ENCODE assay signal across 12 cellular contexts in genomic region chr17:7443499-7444485, GRCh38. TPM values are rescaled to one million over a fixed set of nuclear protein-coding genes. Genes with fewer than 3 reads are reported as not detected.
DNase-seq lines count a peak whose midpoint lies in the region; ATAC-seq and TF ChIP-seq lines count a peak whose summit lies in the region.
"Had no signal": no experiment of that assay in that cellular context is flagged by ENCODE, and none has a peak within 500 bp of the region (broad histone marks: within the 10 kb centered on the region; RNA-seq: fewer than 3 reads in every experiment).

No MANE protein-coding gene starts in this region.

- H3K27ac Mint-ChIP-seq in GM23338 = no peak overlapping the region

- H3K23ac ChIP-seq in trophoblast cell (ENCODE audit: low read length) = no peak overlapping the region

- peaks cover 38% of the 10 kb centered on the region for H3K4me1 Mint-ChIP-seq in GM23338

- H2BK12ac ChIP-seq in trophoblast cell (ENCODE audit: low read length) = no peak overlapping the region

- peak overlapping the region; percentile 90; the same call in 1 of the 2 replicates for H3K4me3 ChIP-seq in GM23338
- no peak overlapping the region for H3K4me3 ChIP-seq in RWPE2 (ENCODE audit: severe bottlenecking)
- H3K4me3 ChIP-seq in esophagus squamous epithelium = no peak overlapping the region
- no peak overlapping the region for H3K4me3 ChIP-seq in trophoblast cell (ENCODE audit: low read depth, low read length)
- no peak overlapping the region for H3K4me3 ChIP-seq in Karpas-422 (ENCODE audit: low read length)
- H3K4me3 ChIP-seq: hepatocyte, testis had no signal

- H3K4me1 ChIP-seq in GM23338 (ENCODE audit: insufficient read depth) = peaks cover 44% of the 10 kb centered on the region
- H3K4me1 ChIP-seq in RWPE2 (ENCODE audit: insufficient read depth, poor library complexity, severe bottlenecking) = peaks cover 19% of the 10 kb centered on the region
- H3K4me1 ChIP-seq in esophagus squamous epithelium = peaks cover 35 to 66% (median 45%) of the 10 kb centered on the region in 3 donors
- H3K4me1 ChIP-seq in trophoblast cell (ENCODE audit: control insufficient read depth in 1 of 2, insufficient read depth in 2 of 2, low read length in 2 of 2) = peaks cover 8 to 18% of the 10 kb centered on the region in 2 experiments
- peaks cover 22% of the 10 kb centered on the region for H3K4me1 ChIP-seq in Karpas-422 (ENCODE audit: low read length)

- H4K12ac ChIP-seq in trophoblast cell (ENCODE audit: low read depth, low read length) = no peak overlapping the region

- H3K79me2 ChIP-seq in GM23338 (replicated peaks; ENCODE audit: insufficient read depth) = no peaks in the 10 kb centered on the region
- H3K79me2 ChIP-seq in trophoblast cell (ENCODE audit: control insufficient read depth, insufficient read depth, low read length, poor library complexity) = peaks cover 2% of the 10 kb centered on the region
- no peaks in the 10 kb centered on the region for H3K79me2 ChIP-seq in Karpas-422 (ENCODE audit: low read length)
- H3K79me2 ChIP-seq: hepatocyte had no signal

- no peak overlapping the region for H3K4ac ChIP-seq in trophoblast cell (ENCODE audit: low read depth, low read length)

- ATAC-seq in GM23338 = no peak
- ATAC-seq in RWPE2 (ENCODE audit: low read depth) = peak; percentile 32
- no peak for ATAC-seq in GM21367 (IDR thresholded peaks at IDR 0.05; ENCODE audit: unreplicated experiment)
- no peak for ATAC-seq in sciatic nerve

- H3K18ac ChIP-seq in trophoblast cell (ENCODE audit: low read length) = no peak overlapping the region

- H3K27ac ChIP-seq in GM23338 (ENCODE audit: low read depth) = no peak overlapping the region
- H3K27ac ChIP-seq in RWPE2 (ENCODE audit: poor library complexity, severe bottlenecking) = peak overlapping the region; percentile 87
- peak overlapping the region; percentile 39 to 80 (median 57) for H3K27ac ChIP-seq in esophagus squamous epithelium
- H3K27ac ChIP-seq in trophoblast cell (ENCODE audit: low read depth, low read length) = no peak overlapping the region
- no peak overlapping the region for H3K27ac ChIP-seq in Karpas-422 (ENCODE audit: low read length)
- H3K27ac ChIP-seq: hepatocyte, testis had no signal

- H3K27me3 Mint-ChIP-seq in GM23338 (ENCODE audit: insufficient read depth, low read depth, poor library complexity) = peaks cover 48% of the 10 kb centered on the region

- H2AK5ac ChIP-seq in trophoblast cell (ENCODE audit: low read length) = peak overlapping the region; percentile 19

- H2AFZ ChIP-seq in GM23338 = no peak overlapping the region
- no peak overlapping the region for H2AFZ ChIP-seq in trophoblast cell (ENCODE audit: insufficient read depth, low read length, poor library complexity)
- H2AFZ ChIP-seq in Karpas-422 (ENCODE audit: low read length) = no peak overlapping the region
- H2AFZ ChIP-seq: hepatocyte had no signal

- no peak overlapping the region for H3K9ac ChIP-seq in trophoblast cell (ENCODE audit: low read length)
- no peak overlapping the region for H3K9ac ChIP-seq in Karpas-422 (ENCODE audit: low read length)

- H3K36me3 ChIP-seq in GM23338 (ENCODE audit: insufficient read depth) (no peaks in the 10 kb centered on the region), RWPE2 (ENCODE audit: low read depth) (no peaks in the 10 kb centered on the region), esophagus squamous epithelium (no peaks in the 10 kb centered on the region), trophoblast cell (ENCODE audit: control insufficient read depth in 1 of 2, insufficient read depth in 2 of 2, low read length in 2 of 2) (no peaks in the 10 kb centered on the region), Karpas-422 (ENCODE audit: insufficient read depth, low read length) (no peaks in the 10 kb centered on the region)

- peak overlapping the region; percentile 16 for H4K91ac ChIP-seq in trophoblast cell (ENCODE audit: low read depth, low read length)

- H4K20me1 ChIP-seq in GM23338 (replicated peaks; ENCODE audit: insufficient read depth) (peaks cover 3% of the 10 kb centered on the region; the same call in 1 of the 2 replicates), Karpas-422 (ENCODE audit: insufficient read depth, low read depth, low read length) (no peaks in the 10 kb centered on the region)

- no peak overlapping the region for H4K8ac ChIP-seq in trophoblast cell (ENCODE audit: low read depth, low read length)

- H3K14ac ChIP-seq in trophoblast cell (ENCODE audit: low read length) = no peak overlapping the region

- H3K9me3 ChIP-seq in RWPE2 (ENCODE audit: severe bottlenecking) (no peaks in the 10 kb centered on the region), esophagus squamous epithelium (no peaks in the 10 kb centered on the region), trophoblast cell (ENCODE audit: insufficient read depth, low read depth, low read length) (peaks cover 2% of the 10 kb centered on the region), Karpas-422 (ENCODE audit: low read length) (no peaks in the 10 kb centered on the region)
- H3K9me3 ChIP-seq: testis had no signal

- H3K9me2 ChIP-seq in GM23338 (ENCODE audit: insufficient read depth) (no peaks in the 10 kb centered on the region), Karpas-422 (replicated peaks; ENCODE audit: insufficient read depth, low read length) (no peaks in the 10 kb centered on the region)

- no peak overlapping the region for H2BK5ac ChIP-seq in trophoblast cell (ENCODE audit: low read depth, low read length, poor library complexity)

- H3K79me1 ChIP-seq in trophoblast cell (ENCODE audit: low read length) = peaks cover 9% of the 10 kb centered on the region

- no peaks in the 10 kb centered on the region; the same call in 2 of the 3 replicates for H3K9me3 Mint-ChIP-seq in GM23338

- TF ChIP-seq CTCF in GM23338 (conservative IDR thresholded peaks at IDR 0.05; ENCODE audit: low read depth in 2 of 2) = no peak
- no peak for TF ChIP-seq CTCF in RWPE2 (IDR thresholded peaks at IDR 0.05; ENCODE audit: poor library complexity, severe bottlenecking)
- no peak for TF ChIP-seq CTCF in esophagus squamous epithelium (IDR thresholded peaks at IDR 0.05)

- peaks cover 5% of the 10 kb centered on the region; the same call in 2 of the 3 replicates for H3K36me3 Mint-ChIP-seq in GM23338 (ENCODE audit: low read depth)

- TF ChIP-seq POLR2A in esophagus squamous epithelium (IDR thresholded peaks at IDR 0.05) = no peak

- 54 to 76% methylated on average over 7 of the region's 7 CpGs for WGBS in esophagus squamous epithelium, 2 donors
- WGBS in trophoblast cell (ENCODE audit: extremely low coverage, insufficient coverage, insufficient read length) = no CpG with 5 or more reads among the region's 7 CpGs

- H2BK120ac ChIP-seq in trophoblast cell (ENCODE audit: insufficient read depth, low read length, poor library complexity) = no peak overlapping the region

- intact Hi-C loops in esophagus squamous epithelium (cut with DNase I) = loop anchor here (5.0 kb wide), 1 partner anchor 34 kb away; the partner anchor contains the start of gene ZBTB4
- intact Hi-C loops in sciatic nerve (cut with DNase I) = no loop called here

- peaks cover 39% of the 10 kb centered on the region for H3F3A ChIP-seq in GM23338 (replicated peaks; ENCODE audit: low read depth)

- DNase-seq in GM23338 (ENCODE audit: low spot score) = no peak
- no peak for DNase-seq in RWPE2 (ENCODE audit: low spot score)
- no peak for DNase-seq in esophagus squamous epithelium (lab: John Stamatoyannopoulos, UW)
- DNase-seq in trophoblast cell = no peak
- no peak for DNase-seq in Karpas-422
- no peak for DNase-seq in sciatic nerve (ENCODE audit: low spot score)
- DNase-seq in GM19240 (ENCODE audit: insufficient read length, low spot score) = no peak
- DNase-seq: Kasumi-1, testis had no signal

- H3K4me2 ChIP-seq in GM23338 (peak overlapping the region; percentile 99), trophoblast cell (ENCODE audit: low read length) (no peak overlapping the region), Karpas-422 (ENCODE audit: low read depth, low read length, poor library complexity, severe bottlenecking) (no peak overlapping the region)

- H3K27me3 ChIP-seq in GM23338 (ENCODE audit: insufficient read depth) = peaks cover 49% of the 10 kb centered on the region
- no peaks in the 10 kb centered on the region for H3K27me3 ChIP-seq in RWPE2 (ENCODE audit: insufficient read depth, poor library complexity, severe bottlenecking)
- peaks cover 0 to 68% (median 8%) of the 10 kb centered on the region in 4 donors for H3K27me3 ChIP-seq in esophagus squamous epithelium
- peaks cover 11% of the 10 kb centered on the region for H3K27me3 ChIP-seq in trophoblast cell (ENCODE audit: insufficient read depth, low read length)
- no peaks in the 10 kb centered on the region for H3K27me3 ChIP-seq in Karpas-422 (ENCODE audit: low read length)
- H3K27me3 ChIP-seq: testis had no signal

- H3K4me3 Mint-ChIP-seq in GM23338 = peak overlapping the region; percentile 91; the same call in 2 of the 3 replicates

RNA-seq across cellular contexts. Expression of gene CHRNB1, which starts 1.1 kb away (rescaled TPM):
- 11.2 and 12.0 TPM in 2 replicates for total RNA-seq in GM23338 (2014; rRNA removed; shearing (Covaris generic))
- polyA plus RNA-seq in GM23338 (2016; fragmentation: Nextera tagmentation; extraction: Ambion mirVana) = 10.0 and 11.1 TPM in 2 replicates
- total RNA-seq in esophagus squamous epithelium (1 to 10 TPM; 2.4 to 7.2 (median 4.6) TPM), sciatic nerve (6.3 TPM)
- polyA plus RNA-seq in trophoblast cell (2013) = 12.8 and 13.9 TPM in 2 replicates
- 3.6 and 6.6 TPM in 2 replicates for total RNA-seq in Karpas-422 (2014; rRNA removed; shearing (Covaris generic); ENCODE audit: low replicate concordance)

RNA-seq across cellular contexts. Expression of gene FGF11, which starts 4.5 kb away (rescaled TPM):
- total RNA-seq in GM23338 (2014; rRNA removed; shearing (Covaris generic)) = 16.6 TPM in 2 replicates
- 11.1 and 13.3 TPM in 2 replicates for polyA plus RNA-seq in GM23338 (2016; fragmentation: Nextera tagmentation; extraction: Ambion mirVana)
- total RNA-seq in esophagus squamous epithelium (10 to 100 TPM in 1 of 4 donors, 1 to 10 TPM in 3; 2.7 to 18.1 (median 6.1) TPM), sciatic nerve (3.8 TPM)
- 6.4 and 6.9 TPM in 2 replicates for polyA plus RNA-seq in trophoblast cell (2013)
- 0.32 and 0.67 TPM in 2 replicates for total RNA-seq in Karpas-422 (2014; rRNA removed; shearing (Covaris generic); ENCODE audit: low replicate concordance)

RNA-seq across cellular contexts. Expression of gene TMEM102, which starts 8.6 kb away (rescaled TPM):
- total RNA-seq in GM23338 (2014; rRNA removed; shearing (Covaris generic)) = 15.1 and 23.2 TPM in 2 replicates
- polyA plus RNA-seq in GM23338 (2016; fragmentation: Nextera tagmentation; extraction: Ambion mirVana) = 6.1 and 6.4 TPM in 2 replicates
- 10 to 100 TPM; 12.2 to 20.8 (median 16.9) TPM for total RNA-seq in esophagus squamous epithelium
- 7.9 and 8.7 TPM in 2 replicates for polyA plus RNA-seq in trophoblast cell (2013)
- total RNA-seq in Karpas-422 (2014; rRNA removed; shearing (Covaris generic); ENCODE audit: low replicate concordance) = 3.0 and 9.9 TPM in 2 replicates
- 3.0 TPM for total RNA-seq in sciatic nerve

RNA-seq across cellular contexts. Expression of gene SPEM3, which starts 15.1 kb away (rescaled TPM):
- total RNA-seq in GM23338 (2014; rRNA removed; shearing (Covaris generic)) = not detected in 2 replicates
- polyA plus RNA-seq in GM23338 (2016; fragmentation: Nextera tagmentation; extraction: Ambion mirVana) = not detected in 2 replicates
- total RNA-seq in esophagus squamous epithelium (not detected), sciatic nerve (not detected)
- polyA plus RNA-seq in trophoblast cell (2013) = not detected in 2 replicates
- not detected in 2 replicates for total RNA-seq in Karpas-422 (2014; rRNA removed; shearing (Covaris generic); ENCODE audit: low replicate concordance)
- total RNA-seq: hepatocyte, lower leg skin had no signal
- polyA plus RNA-seq: hepatocyte had no signal

RNA-seq across cellular contexts. Expression of gene SPEM2, which starts 18.4 kb away (rescaled TPM):
- total RNA-seq in GM23338 (2014; rRNA removed; shearing (Covaris generic)) = not detected in 2 replicates
- polyA plus RNA-seq in GM23338 (2016; fragmentation: Nextera tagmentation; extraction: Ambion mirVana) = not detected in 2 replicates
- total RNA-seq in esophagus squamous epithelium (not detected), sciatic nerve (not detected)
- polyA plus RNA-seq in trophoblast cell (2013) = 0.03 TPM in 1 of 2 replicates, not detected in the other
- total RNA-seq in Karpas-422 (2014; rRNA removed; shearing (Covaris generic); ENCODE audit: low replicate concordance) = not detected in 2 replicates
- total RNA-seq: hepatocyte, lower leg skin had no signal
- polyA plus RNA-seq: hepatocyte had no signal

Comparison
In these comparisons a context has a peak if more than half of its experiments do, and no peak if none do; other contexts are left out.
1. H3K27ac ChIP-seq: peak in RWPE2 (single experiment) and esophagus squamous epithelium (4 of 4); none in GM23338 (single experiment), trophoblast cell (single experiment) and Karpas-422 (single experiment).